8 cellular contexts compared by ENCODE assay signal in genomic region chr6:24666616-24667377, GRCh38. TPM values are rescaled to one million over a fixed set of nuclear protein-coding genes. Genes with fewer than 3 reads are reported as not detected.
A peak's percentile ranks its signal among the peaks of the same experiment; 100 is the strongest.
DNase-seq lines count a peak whose midpoint lies in the region; TF ChIP-seq lines count a peak whose summit lies in the region.

TSS of gene ACOT13 (plus strand) at chr6:24667077. CDS start at chr6:24667264, 187 bp downstream.
TSS of gene TDP2 (minus strand) at chr6:24666899. CDS start at chr6:24666862, 37 bp downstream.

- peaks cover 4% of the 10 kb centered on the region for H3K36me3 ChIP-seq in H7 (replicated peaks; ENCODE audit: control insufficient read depth, insufficient read depth, low read length)
- H3K36me3 ChIP-seq in neural progenitor cell = peaks cover 3% of the 10 kb centered on the region

- H3K9me3 Mint-ChIP-seq in neural progenitor cell = peaks cover 29% of the 10 kb centered on the region

- H3K9me3 ChIP-seq in neural progenitor cell (ENCODE audit: low read depth) = peaks cover 11% of the 10 kb centered on the region

- peaks cover 29% of the 10 kb centered on the region for H3K4me1 ChIP-seq in neural progenitor cell

- H3F3A ChIP-seq in neural progenitor cell (ENCODE audit: low read depth) = peaks cover 24% of the 10 kb centered on the region

- DNase-seq in G401 (ENCODE audit: low spot score) (peak; percentile 91), H7 (peak; percentile 95), M059J (ENCODE audit: low read depth) (peak; percentile 98), SHP77 (lab: John Stamatoyannopoulos, UW) (peak; percentile 91 to 93), foreskin fibroblast (peak; percentile 97 to 99), neural progenitor cell (ENCODE audit: low spot score) (peak; percentile 99), stromal cell of bone marrow (ENCODE audit: low read depth) (peak; percentile 94)
- peak; percentile 99 for DNase-seq in activated effector memory CD4-positive, alpha-beta T cell treated with anti-CD3 and anti-CD28 coated beads, Interleukin-2, amount 50 U/mL, for 16 hours

- peak within 1 kb of the TSS; percentile 99 for H3K27ac Mint-ChIP-seq in neural progenitor cell

- peak within 1 kb of the TSS; percentile 78 for H3K9ac ChIP-seq in neural progenitor cell

- peaks cover 28% of the 10 kb centered on the region for H3K4me1 Mint-ChIP-seq in neural progenitor cell

- H2AFZ ChIP-seq in neural progenitor cell (replicated peaks) = peak within 1 kb of the TSS; percentile 97

- H3K36me3 Mint-ChIP-seq in neural progenitor cell = peaks cover 36% of the 10 kb centered on the region

- H3K27me3 Mint-ChIP-seq in neural progenitor cell (ENCODE audit: insufficient read depth, low read depth) = peaks cover 8% of the 10 kb centered on the region

- H3K27ac ChIP-seq in neural progenitor cell = peak within 1 kb of the TSS; percentile 70

- TF ChIP-seq CTCF in foreskin fibroblast (IDR thresholded peaks at IDR 0.05; ENCODE audit: low read depth, low read length) = peak; percentile 45
- TF ChIP-seq CTCF in neural progenitor cell (IDR thresholded peaks at IDR 0.05) = peak; percentile 58

- peaks cover 39% of the 10 kb centered on the region for H3K79me2 ChIP-seq in neural progenitor cell (ENCODE audit: low read depth)

- peak within 1 kb of the TSS; percentile 99 for H3K4me3 ChIP-seq in H7 (ENCODE audit: insufficient read depth, low read depth, low read length)
- H3K4me3 ChIP-seq in foreskin fibroblast (ENCODE audit: low read depth in 1 of 2, low read length in 2 of 2) = peak within 1 kb of the TSS; percentile 99 to 100
- H3K4me3 ChIP-seq in neural progenitor cell = peak within 1 kb of the TSS; percentile 83

- peak within 1 kb of the TSS; percentile 97 for H3K4me3 Mint-ChIP-seq in neural progenitor cell

- H3K27me3 ChIP-seq in H7 (ENCODE audit: control insufficient read depth, insufficient read depth, low read length) = no peaks in the 10 kb centered on the region
- no peaks in the 10 kb centered on the region for H3K27me3 ChIP-seq in neural progenitor cell

- peak within 1 kb of the TSS; percentile 97 for H3K4me2 ChIP-seq in neural progenitor cell

- H4K20me1 ChIP-seq in neural progenitor cell (ENCODE audit: low read depth) = peaks cover 22% of the 10 kb centered on the region

- in situ Hi-C loops in G401 (cut with HindIII; ENCODE audit: low sequenced_read_pairs) = no loop called here

RNA-seq across cellular contexts. Expression of gene ACOT13, which starts in this region (rescaled TPM):
- 33.2 and 48.0 TPM in 2 replicates for total RNA-seq in G401 (2014; rRNA removed; shearing (Covaris generic))
- total RNA-seq in H7 (2014; rRNA removed; shearing (Covaris generic)) = 6.7 and 12.4 TPM in 2 replicates
- 12.0 and 23.1 TPM in 2 replicates for total RNA-seq in M059J (2014; rRNA removed; shearing (Covaris generic))
- 9.6 and 12.0 TPM in 2 replicates for total RNA-seq in neural progenitor cell (ENCODE audit: low replicate concordance)

RNA-seq across cellular contexts. Expression of gene TDP2, which starts in this region (rescaled TPM):
- total RNA-seq in G401 (2014; rRNA removed; shearing (Covaris generic)) = 41.1 and 58.3 TPM in 2 replicates
- total RNA-seq in H7 (2014; rRNA removed; shearing (Covaris generic)) = 15.6 and 15.7 TPM in 2 replicates
- 29.0 and 51.6 TPM in 2 replicates for total RNA-seq in M059J (2014; rRNA removed; shearing (Covaris generic))
- total RNA-seq in neural progenitor cell (ENCODE audit: low replicate concordance) = 31.8 and 49.9 TPM in 2 replicates

Comparison
In these comparisons a context has a peak if more than half of its experiments do, and no peak if none do; other contexts are left out.
1. Peak in every context shown above with its lines: DNase-seq, H3K4me3 ChIP-seq and H3K27ac ChIP-seq.